Comparison of ENCODE assay signal across 16 cellular contexts in the genomic region with DNA sequence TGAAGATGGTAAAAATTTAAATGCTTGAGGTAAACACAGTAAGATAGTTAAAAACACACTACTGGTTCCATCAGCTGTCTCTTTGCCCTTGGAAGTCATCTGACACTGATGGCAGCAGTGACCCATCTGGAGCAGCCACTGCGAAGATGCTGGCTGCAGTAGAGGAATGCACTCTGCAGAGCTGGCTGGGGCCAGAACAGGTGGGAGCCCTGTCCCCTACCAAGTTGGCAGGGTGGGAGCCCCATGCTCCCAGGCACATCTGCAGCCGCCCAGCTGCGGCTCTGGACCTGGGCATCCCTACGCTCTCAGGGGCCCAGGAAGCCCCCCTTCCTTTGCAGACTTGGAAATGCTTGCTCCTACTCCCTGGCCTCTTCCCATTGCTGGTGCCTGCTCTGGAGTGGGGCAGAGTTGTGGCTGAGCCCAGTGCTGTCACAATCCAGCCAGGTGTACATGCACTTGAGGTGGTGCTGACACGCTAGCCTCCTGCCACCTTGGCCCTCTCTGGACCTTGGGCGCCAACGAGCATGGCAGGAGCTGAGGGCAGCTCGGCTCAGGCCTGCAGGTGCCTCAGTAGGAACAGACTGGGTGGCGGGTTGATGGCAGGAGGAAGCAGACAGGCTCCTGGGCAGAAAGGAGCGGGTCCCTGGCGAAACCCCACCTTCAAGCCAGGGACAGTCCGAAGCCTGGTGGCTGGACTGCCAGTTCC.
"Had no signal": no experiment of that assay in that cellular context is flagged by ENCODE, and none has a peak within 500 bp of the region (broad histone marks: within the 10 kb centered on the region; RNA-seq: fewer than 3 reads in every experiment).

No MANE protein-coding gene starts in this region.

- H3K27ac Mint-ChIP-seq: immature natural killer cell, nephron progenitor cell had no signal

- H3K9me3 ChIP-seq: heart right ventricle, neutrophil, ovary had no signal

- H3K9me3 Mint-ChIP-seq: central memory CD8-positive, alpha-beta T cell; immature natural killer cell; naive B cell; nephron progenitor cell had no signal

- H3K27me3 Mint-ChIP-seq: central memory CD8-positive, alpha-beta T cell; naive B cell had no signal

- H3K36me3 Mint-ChIP-seq: naive B cell had no signal

- H3K27me3 ChIP-seq: dorsolateral prefrontal cortex, heart right ventricle, neutrophil, ovary had no signal

- H3K36me3 ChIP-seq: heart right ventricle, neutrophil, ovary had no signal

- H3K27ac ChIP-seq: dorsolateral prefrontal cortex, heart right ventricle, neutrophil, ovary had no signal

- H3K4me1 Mint-ChIP-seq: central memory CD8-positive, alpha-beta T cell; immature natural killer cell; naive B cell had no signal

- ATAC-seq: heart right ventricle had no signal

- DNase-seq: cortex of kidney; dorsolateral prefrontal cortex; effector CD8-positive, alpha-beta T cell; foreskin melanocyte; heart right ventricle; immature natural killer cell; mammary epithelial cell; naive B cell; nephron progenitor cell; ovary; stimulated activated CD4-positive, alpha-beta T cell treated with anti-CD3 and anti-CD28 coated beads, Interleukin-2, amount 100 ng/mL, for 48 hours; stimulated activated naive CD4-positive, alpha-beta T cell treated with Interleukin-2 at 50 U/mL for 16 hours; trophoblast cell had no signal

- H3K4me3 ChIP-seq: dorsolateral prefrontal cortex, heart right ventricle, ovary, smooth muscle cell had no signal

- H3K4me3 Mint-ChIP-seq: central memory CD8-positive, alpha-beta T cell; immature natural killer cell; naive B cell; nephron progenitor cell had no signal
